ENCODE assay signal across 18 cellular contexts in the genomic region with DNA sequence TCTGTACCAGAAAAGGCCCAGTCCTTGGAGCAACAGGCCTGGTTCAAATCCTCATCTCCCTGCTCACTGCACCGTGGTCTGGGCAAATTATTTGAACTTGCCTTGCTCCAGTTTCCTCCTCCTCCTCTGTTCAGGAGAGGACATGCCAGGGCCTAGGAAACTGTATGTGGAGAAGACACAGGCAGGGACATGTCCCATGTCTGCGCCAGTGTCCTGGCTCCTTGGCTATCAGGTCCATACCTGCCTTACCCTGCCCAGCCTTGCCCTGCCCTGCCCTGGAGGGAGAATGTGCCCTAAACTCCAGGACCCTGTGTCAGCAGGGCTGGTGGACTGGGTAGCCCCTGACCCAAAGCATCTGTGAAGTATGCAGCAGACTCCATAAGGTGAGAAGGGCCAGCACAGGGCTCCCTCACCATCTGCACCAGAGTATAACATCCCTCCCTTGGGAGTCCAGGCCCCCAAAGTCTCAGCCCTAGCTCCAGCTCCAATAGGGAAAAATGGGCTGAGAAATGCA.
"Had no signal": no experiment of that assay in that cellular context is flagged by ENCODE, and none has a peak within 500 bp of the region (broad histone marks: within the 10 kb centered on the region; RNA-seq: fewer than 3 reads in every experiment).

No MANE protein-coding gene starts in this region.

- H3K36me3 ChIP-seq: esophagus squamous epithelium, left ventricle myocardium inferior, lower lobe of right lung had no signal

- FAIRE-seq: kidney, small intestine, urothelium cell line had no signal

- H3K4me1 ChIP-seq: left ventricle myocardium inferior, lower lobe of right lung had no signal

- H3K4me3 ChIP-seq: dorsolateral prefrontal cortex, esophagus squamous epithelium, left ventricle myocardium inferior, lower lobe of right lung had no signal

- H3K27ac ChIP-seq: dorsolateral prefrontal cortex, esophagus squamous epithelium, left ventricle myocardium inferior, lower lobe of right lung had no signal

- H3K9me3 ChIP-seq: esophagus squamous epithelium, left ventricle myocardium inferior, lower lobe of right lung had no signal

- ATAC-seq: left cardiac atrium, lower lobe of right lung had no signal

- DNase-seq: cortex of kidney; dorsolateral prefrontal cortex; effector CD8-positive, alpha-beta T cell; esophagus squamous epithelium; foreskin fibroblast; immature natural killer cell; kidney; left cardiac atrium; left ventricle myocardium inferior; lower lobe of right lung; mesendoderm; naive B cell; posterior cingulate gyrus; small intestine; stimulated activated CD4-positive, alpha-beta T cell treated with anti-CD3 and anti-CD28 coated beads, Interleukin-12 subunit alpha, Interleukin-12 subunit beta, amount 100 ng/mL, for 4 hours; stimulated activated naive CD4-positive, alpha-beta T cell treated with Interleukin-2 at 50 U/mL for 16 hours; trophoblast cell had no signal

- H3K27me3 ChIP-seq: esophagus squamous epithelium had no signal
